Comparison of ENCODE assay signal across 11 cellular contexts in the genomic region with DNA sequence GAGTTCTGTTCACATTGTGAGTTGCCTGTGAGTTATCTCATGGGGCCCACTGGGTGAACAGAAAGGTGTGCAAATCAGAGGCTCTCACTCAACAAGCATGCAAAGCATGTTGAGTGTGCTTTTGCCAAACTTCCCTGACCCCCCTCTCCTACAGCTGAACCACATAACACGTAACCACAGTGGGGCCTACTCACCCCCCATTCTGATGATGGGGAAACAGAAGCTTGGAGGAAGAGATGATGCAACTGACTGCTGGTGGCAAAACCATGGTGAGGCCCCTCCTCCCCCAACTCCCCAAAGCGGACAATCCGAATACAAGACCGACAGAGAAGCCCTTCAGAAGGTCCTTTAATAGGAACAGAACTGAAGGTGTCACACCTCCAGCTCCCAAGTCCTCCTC. TPM values are rescaled to one million over a fixed set of nuclear protein-coding genes. Genes with fewer than 3 reads are reported as not detected.
DNase-seq lines count a peak whose midpoint lies in the region; ATAC-seq, FAIRE-seq and TF ChIP-seq lines count a peak whose summit lies in the region.
"Had no signal": no experiment of that assay in that cellular context is flagged by ENCODE, and none has a peak within 500 bp of the region (broad histone marks: within the 10 kb centered on the region; RNA-seq: fewer than 3 reads in every experiment).

No MANE protein-coding gene starts in this region.

- no peaks in the 10 kb centered on the region for H3K9me3 ChIP-seq in HepG2 (ENCODE audit: low read length)
- H3K9me3 ChIP-seq in right lobe of liver, result no peaks in the 10 kb centered on the region
- no peaks in the 10 kb centered on the region for H3K9me3 ChIP-seq in upper lobe of left lung
- no peaks in the 10 kb centered on the region for H3K9me3 ChIP-seq in effector memory CD4-positive, alpha-beta T cell (ENCODE audit: control insufficient read depth, low read length)

- H3K36me3 ChIP-seq in HepG2 (replicated peaks in 1 of 2; ENCODE audit: control insufficient read depth in 1 of 2, insufficient read depth in 2 of 2, low read length in 2 of 2) (peaks cover 2 to 5% of the 10 kb centered on the region in 2 experiments; a peak in 1 of 5 replicates), right lobe of liver (peaks cover 0 to 10% (median 0%) of the 10 kb centered on the region in 4 donors), upper lobe of left lung (peaks cover 12 to 43% (median 28%) of the 10 kb centered on the region in 4 donors)
- H3K36me3 ChIP-seq in effector memory CD4-positive, alpha-beta T cell (ENCODE audit: control insufficient read depth, insufficient read depth, low read length), result peaks cover 15% of the 10 kb centered on the region

- no peak for TF ChIP-seq EP300 in HepG2 (IDR thresholded peaks at IDR 0.05; ENCODE audit: low read depth in 2 of 2, low read length in 2 of 2)
- TF ChIP-seq EP300 in HepG2 (CRISPR knock-in tag; IDR thresholded peaks at IDR 0.05; ENCODE audit: borderline replicate concordance), result no peak
- no peak for TF ChIP-seq EP300 in upper lobe of left lung (IDR thresholded peaks at IDR 0.05)

- no peak for FAIRE-seq in HepG2 (lab: Jason Lieb, UNC)

- H4K20me1 ChIP-seq in HepG2 (ENCODE audit: insufficient read depth, low read length), result peaks cover 14% of the 10 kb centered on the region; the same call in 1 of the 2 replicates

- H3K27ac ChIP-seq in HepG2 (ENCODE audit: extremely low read length, insufficient read depth, low read length) (no peak overlapping the region), right lobe of liver (no peak overlapping the region), upper lobe of left lung (peak overlapping the region; percentile 5 to 66 (median 44))
- H3K27ac ChIP-seq in effector memory CD4-positive, alpha-beta T cell (ENCODE audit: insufficient read depth, low read length, poor library complexity, severe bottlenecking), result no peak overlapping the region

- BruUV-seq in HepG2 (replicated peaks; lab: Mats Ljungman, UMichigan), result no TSS peak

- H3K9ac ChIP-seq in HepG2 (ENCODE audit: insufficient read depth, low read depth, low read length), result no peak overlapping the region

- H3K9me3 Mint-ChIP-seq in dendritic cell treated with granulocyte-macrophage colony-stimulating factor and Interleukin-4, amounts not matched to agents 40 ng/mL and 50 ng/mL, for 4 days, result no peaks in the 10 kb centered on the region

- H3K4me2 ChIP-seq in HepG2 (ENCODE audit: low read depth, low read length), result no peak overlapping the region

- H3K4me1 ChIP-seq in HepG2 (ENCODE audit: insufficient read depth, low read length) (peaks cover 31% of the 10 kb centered on the region), right lobe of liver (peaks cover 0 to 11% (median 0%) of the 10 kb centered on the region in 4 donors), upper lobe of left lung (peaks cover 28 to 39% (median 31%) of the 10 kb centered on the region in 4 donors)
- no peaks in the 10 kb centered on the region for H3K4me1 ChIP-seq in effector memory CD4-positive, alpha-beta T cell (ENCODE audit: control insufficient read depth, insufficient read depth, low read length, poor library complexity, severe bottlenecking)

- peak overlapping the region; percentile 30 for H3K27ac Mint-ChIP-seq in dendritic cell treated with granulocyte-macrophage colony-stimulating factor and Interleukin-4, amounts not matched to agents 40 ng/mL and 50 ng/mL, for 4 days

- POLR2A ChIA-PET in HepG2 (lab: Yijun Ruan, JAX), result interaction anchor here (1.9 kb wide), 1 partner anchor 14 kb away, joined by 6 read pairs; no protein-coding TSS in a partner anchor

- TF ChIP-seq CTCF in HepG2 (CRISPR knock-in tag; IDR thresholded peaks at IDR 0.05) (no peak), right lobe of liver (IDR thresholded peaks at IDR 0.05) (no peak), upper lobe of left lung (IDR thresholded peaks at IDR 0.05) (no peak)

- CTCF ChIA-PET in HepG2 (lab: Yijun Ruan, JAX; ENCODE audit: low intra/inter-chr PET ratio, low total read pairs), result no interaction called here

- ATAC-seq in HepG2, result no peak
- ATAC-seq in right lobe of liver, result no peak
- no peak for ATAC-seq in upper lobe of left lung (ENCODE audit: low FRiP score in 2 of 2)
- ATAC-seq in GM18502 (IDR thresholded peaks at IDR 0.05; ENCODE audit: poor library complexity, unreplicated experiment), result no peak
- ATAC-seq: PC-3 had no signal

- 100% methylated on average over 3 of the region's 4 CpGs for WGBS in HepG2 (ENCODE audit: low lambda C conversion rate)
- no CpG with 5 or more reads among the region's 4 CpGs for WGBS in right lobe of liver (ENCODE audit: insufficient coverage, low coverage, low lambda C conversion rate, missing lambda C conversion rate)
- WGBS in upper lobe of left lung, 2 donors, result 65 to 91% methylated on average over 4 of the region's 4 CpGs

- H3K4me3 Mint-ChIP-seq in dendritic cell treated with granulocyte-macrophage colony-stimulating factor and Interleukin-4, amounts not matched to agents 40 ng/mL and 50 ng/mL, for 4 days, result no peak overlapping the region

- in situ Hi-C loops in HepG2 (cut with HindIII; ENCODE audit: extremely low pct_ligation_motif_present, low pct_unique_long_range_greater_than_20kb), result no loop called here

- TF ChIP-seq POLR2A in HepG2 (IDR thresholded peaks at IDR 0.05; ENCODE audit: insufficient read depth in 1 of 2, low read depth in 2 of 2, low read length in 2 of 2), result no peak; a peak in 1 of 4 replicates
- TF ChIP-seq POLR2A in right lobe of liver (IDR thresholded peaks at IDR 0.05), result no peak
- peak in 1 of 4 donors; percentile 15 for TF ChIP-seq POLR2A in upper lobe of left lung (IDR thresholded peaks at IDR 0.05)

- no peak for TF ChIP-seq RAD21 in HepG2 (CRISPR knock-in tag; IDR thresholded peaks at IDR 0.05)

- H3K79me2 ChIP-seq in HepG2 (ENCODE audit: insufficient read depth, low read length), result peaks cover 4% of the 10 kb centered on the region

- intact Hi-C loops in HepG2 (cut with micrococcal nuclease; ENCODE audit: unreplicated experiment), result no loop called here
- intact Hi-C loops in right lobe of liver (cut with DNase I), result no loop called here
- intact Hi-C loops in dendritic cell treated with granulocyte-macrophage colony-stimulating factor and Interleukin-4, amounts not matched to agents 40 ng/mL and 50 ng/mL, for 4 days (cut with micrococcal nuclease), result no loop called here

- peaks cover 2% of the 10 kb centered on the region for H3K27me3 Mint-ChIP-seq in dendritic cell treated with granulocyte-macrophage colony-stimulating factor and Interleukin-4, amounts not matched to agents 40 ng/mL and 50 ng/mL, for 4 days

- no peak overlapping the region for H3K4me3 ChIP-seq in HepG2 (replicated peaks in 1 of 3; ENCODE audit: insufficient read depth in 1 of 3, low read depth in 2 of 3, low read length in 3 of 3)
- no peak overlapping the region for H3K4me3 ChIP-seq in right lobe of liver
- H3K4me3 ChIP-seq in upper lobe of left lung, result no peak overlapping the region
- H3K4me3 ChIP-seq in effector memory CD4-positive, alpha-beta T cell (ENCODE audit: insufficient read depth, low read depth, low read length, poor library complexity, severe bottlenecking), result no peak overlapping the region

- peaks cover 70% of the 10 kb centered on the region for H3K4me1 Mint-ChIP-seq in dendritic cell treated with granulocyte-macrophage colony-stimulating factor and Interleukin-4, amounts not matched to agents 40 ng/mL and 50 ng/mL, for 4 days (ENCODE audit: low read depth)

- H3K27me3 ChIP-seq in HepG2 (ENCODE audit: control insufficient read depth in 1 of 2, insufficient read depth in 2 of 2, low read length in 2 of 2), result no peaks in the 10 kb centered on the region
- H3K27me3 ChIP-seq in right lobe of liver, result no peaks in the 10 kb centered on the region
- H3K27me3 ChIP-seq in upper lobe of left lung, result no peaks in the 10 kb centered on the region
- no peaks in the 10 kb centered on the region for H3K27me3 ChIP-seq in effector memory CD4-positive, alpha-beta T cell (replicated peaks; ENCODE audit: control insufficient read depth, insufficient read depth, low read length, poor library complexity, severe bottlenecking)

- no peak overlapping the region for H2AFZ ChIP-seq in HepG2 (ENCODE audit: low read length)

- H3K36me3 Mint-ChIP-seq in dendritic cell treated with granulocyte-macrophage colony-stimulating factor and Interleukin-4, amounts not matched to agents 40 ng/mL and 50 ng/mL, for 4 days (ENCODE audit: low read depth), result peaks cover 66% of the 10 kb centered on the region

- no peak for DNase-seq in HepG2 (ENCODE audit: low spot score)
- no peak for DNase-seq in right lobe of liver
- DNase-seq in SKM-1 (lab: John Stamatoyannopoulos, UW; ENCODE audit: unreplicated experiment), result peak; percentile 48
- no peak for DNase-seq in upper lobe of left lung
- DNase-seq in mesenteric fat pad (ENCODE audit: low spot score), result no peak
- DNase-seq in effector memory CD4-positive, alpha-beta T cell, result no peak
- DNase-seq: MM.1S, PC-3, T-helper 9 cell had no signal

RNA-seq across cellular contexts. Expression of gene ZNF784, which starts 4.0 kb away (rescaled TPM):
- total RNA-seq in HepG2 (2016; rRNA removed; fragmentation: Illumina TruSeq; extraction: Trizol), result 4.0 and 4.2 TPM in 2 replicates
- 1.1 and 1.3 TPM in 2 replicates for total RNA-seq in HepG2 (2016; cell fraction: cytosol; rRNA removed; fragmentation: Illumina TruSeq; extraction: Trizol; ENCODE audit: low read depth)
- 3.2 and 4.6 TPM in 2 replicates for total RNA-seq in HepG2 (2016; cell fraction: insoluble cytoplasmic fraction; rRNA removed; fragmentation: Illumina TruSeq; extraction: Trizol)
- total RNA-seq in HepG2 (2016; cell fraction: membrane; rRNA removed; fragmentation: Illumina TruSeq; extraction: Trizol), result 3.3 and 3.7 TPM in 2 replicates
- 1.9 and 2.1 TPM in 2 replicates for total RNA-seq in HepG2 (2016; cell fraction: nucleus; rRNA removed; fragmentation: Illumina TruSeq; extraction: Trizol)
- 4.1 and 5.1 TPM in 2 replicates for polyA plus RNA-seq in HepG2 (2011; rRNA removed)
- 2.9 and 3.0 TPM in 2 replicates for polyA plus RNA-seq in HepG2 (2011; cell fraction: cytosol; rRNA removed)
- 9.8 and 12.0 TPM in 2 replicates for polyA plus RNA-seq in HepG2 (2011; cell fraction: nucleus; rRNA removed)
- polyA plus RNA-seq in HepG2 (2012), result 4.6 and 5.3 TPM in 2 replicates
- polyA plus RNA-seq in HepG2 (2016; cell fraction: cytosol; fragmentation: Illumina TruSeq; extraction: Trizol; ENCODE audit: low read depth), result 1.1 and 1.2 TPM in 2 replicates
- 4.7 and 4.8 TPM in 2 replicates for polyA plus RNA-seq in HepG2 (2016; cell fraction: insoluble cytoplasmic fraction; fragmentation: Illumina TruSeq; extraction: Trizol; ENCODE audit: low read depth)
- polyA plus RNA-seq in HepG2 (2016; cell fraction: membrane; fragmentation: Illumina TruSeq; extraction: Trizol; ENCODE audit: low read depth), result 1.6 and 1.9 TPM in 2 replicates
- polyA plus RNA-seq in HepG2 (2016; cell fraction: nucleus; fragmentation: Illumina TruSeq; extraction: Trizol; ENCODE audit: insufficient read depth, low read depth), result 4.1 and 5.8 TPM in 2 replicates
- 2.9 and 8.2 TPM in 2 replicates for polyA minus RNA-seq in HepG2 (2011; rRNA and poly(A)+ RNA removed; ENCODE audit: low replicate concordance)
- 1.7 and 2.9 TPM in 2 replicates for polyA minus RNA-seq in HepG2 (2011; cell fraction: cytosol; rRNA and poly(A)+ RNA removed)
- polyA minus RNA-seq in HepG2 (2011; cell fraction: nucleus; rRNA and poly(A)+ RNA removed), result 4.8 and 5.4 TPM in 2 replicates
- total RNA-seq in right lobe of liver, result 1 to 10 TPM; 2.9 to 5.5 (median 4.1) TPM
- total RNA-seq in upper lobe of left lung, result 10 to 100 TPM in 2 of 6 donors, 1 to 10 TPM in 4; 6.8 to 14.7 (median 8.6) TPM
- total RNA-seq in mesenteric fat pad, result 4.5 TPM

RNA-seq across cellular contexts. Expression of gene ZNF865, which starts 15.0 kb away (rescaled TPM):
- total RNA-seq in HepG2 (2016; rRNA removed; fragmentation: Illumina TruSeq; extraction: Trizol) (0.93 and 1.0 TPM in 2 replicates), right lobe of liver (1 to 10 TPM; 4.2 to 6.0 (median 4.7) TPM), upper lobe of left lung (10 to 100 TPM in 4 of 6 donors, 1 to 10 TPM in 2; 7.7 to 39.8 (median 20.6) TPM), mesenteric fat pad (12.0 TPM)
- total RNA-seq in HepG2 (2016; cell fraction: cytosol; rRNA removed; fragmentation: Illumina TruSeq; extraction: Trizol; ENCODE audit: low read depth), result 0.26 and 0.30 TPM in 2 replicates
- total RNA-seq in HepG2 (2016; cell fraction: insoluble cytoplasmic fraction; rRNA removed; fragmentation: Illumina TruSeq; extraction: Trizol), result 0.83 and 0.93 TPM in 2 replicates
- 1.1 and 1.3 TPM in 2 replicates for total RNA-seq in HepG2 (2016; cell fraction: membrane; rRNA removed; fragmentation: Illumina TruSeq; extraction: Trizol)
- total RNA-seq in HepG2 (2016; cell fraction: nucleus; rRNA removed; fragmentation: Illumina TruSeq; extraction: Trizol), result 0.97 and 1.1 TPM in 2 replicates
- 1.0 and 1.5 TPM in 2 replicates for polyA plus RNA-seq in HepG2 (2011; rRNA removed)
- polyA plus RNA-seq in HepG2 (2011; cell fraction: cytosol; rRNA removed), result 1.2 and 1.9 TPM in 2 replicates
- 3.2 and 3.9 TPM in 2 replicates for polyA plus RNA-seq in HepG2 (2011; cell fraction: nucleus; rRNA removed)
- 1.9 and 2.1 TPM in 2 replicates for polyA plus RNA-seq in HepG2 (2012)
- polyA plus RNA-seq in HepG2 (2016; cell fraction: cytosol; fragmentation: Illumina TruSeq; extraction: Trizol; ENCODE audit: low read depth), result 0.71 and 0.81 TPM in 2 replicates
- polyA plus RNA-seq in HepG2 (2016; cell fraction: insoluble cytoplasmic fraction; fragmentation: Illumina TruSeq; extraction: Trizol; ENCODE audit: low read depth), result 3.6 and 4.1 TPM in 2 replicates
- polyA plus RNA-seq in HepG2 (2016; cell fraction: membrane; fragmentation: Illumina TruSeq; extraction: Trizol; ENCODE audit: low read depth), result 2.4 and 2.8 TPM in 2 replicates
- 6.6 and 6.7 TPM in 2 replicates for polyA plus RNA-seq in HepG2 (2016; cell fraction: nucleus; fragmentation: Illumina TruSeq; extraction: Trizol; ENCODE audit: insufficient read depth, low read depth)
- 2.5 and 2.6 TPM in 2 replicates for polyA minus RNA-seq in HepG2 (2011; rRNA and poly(A)+ RNA removed; ENCODE audit: low replicate concordance)
- 2.0 and 2.2 TPM in 2 replicates for polyA minus RNA-seq in HepG2 (2011; cell fraction: cytosol; rRNA and poly(A)+ RNA removed)
- polyA minus RNA-seq in HepG2 (2011; cell fraction: nucleus; rRNA and poly(A)+ RNA removed), result 0.62 and 0.90 TPM in 2 replicates

RNA-seq across cellular contexts. Expression of gene ZNF524, which starts 20.3 kb away (rescaled TPM):
- 1.6 and 4.6 TPM in 2 replicates for total RNA-seq in HepG2 (2016; rRNA removed; fragmentation: Illumina TruSeq; extraction: Trizol)
- 6.2 and 7.2 TPM in 2 replicates for total RNA-seq in HepG2 (2016; cell fraction: cytosol; rRNA removed; fragmentation: Illumina TruSeq; extraction: Trizol; ENCODE audit: low read depth)
- 2.8 and 4.6 TPM in 2 replicates for total RNA-seq in HepG2 (2016; cell fraction: insoluble cytoplasmic fraction; rRNA removed; fragmentation: Illumina TruSeq; extraction: Trizol)
- total RNA-seq in HepG2 (2016; cell fraction: membrane; rRNA removed; fragmentation: Illumina TruSeq; extraction: Trizol), result 7.6 and 10.2 TPM in 2 replicates
- total RNA-seq in HepG2 (2016; cell fraction: nucleus; rRNA removed; fragmentation: Illumina TruSeq; extraction: Trizol), result 2.7 TPM in 2 replicates
- polyA plus RNA-seq in HepG2 (2011; rRNA removed), result 3.2 and 5.0 TPM in 2 replicates
- 3.9 and 7.0 TPM in 2 replicates for polyA plus RNA-seq in HepG2 (2011; cell fraction: cytosol; rRNA removed)
- 8.3 and 9.7 TPM in 2 replicates for polyA plus RNA-seq in HepG2 (2011; cell fraction: nucleus; rRNA removed)
- polyA plus RNA-seq in HepG2 (2012), result 2.9 and 4.1 TPM in 2 replicates
- 8.5 and 8.9 TPM in 2 replicates for polyA plus RNA-seq in HepG2 (2016; cell fraction: cytosol; fragmentation: Illumina TruSeq; extraction: Trizol; ENCODE audit: low read depth)
- polyA plus RNA-seq in HepG2 (2016; cell fraction: insoluble cytoplasmic fraction; fragmentation: Illumina TruSeq; extraction: Trizol; ENCODE audit: low read depth), result 3.6 and 4.5 TPM in 2 replicates
- 9.0 and 9.5 TPM in 2 replicates for polyA plus RNA-seq in HepG2 (2016; cell fraction: membrane; fragmentation: Illumina TruSeq; extraction: Trizol; ENCODE audit: low read depth)
- 4.9 and 5.2 TPM in 2 replicates for polyA plus RNA-seq in HepG2 (2016; cell fraction: nucleus; fragmentation: Illumina TruSeq; extraction: Trizol; ENCODE audit: insufficient read depth, low read depth)
- polyA minus RNA-seq in HepG2 (2011; rRNA and poly(A)+ RNA removed; ENCODE audit: low replicate concordance), result 3.5 and 3.9 TPM in 2 replicates
- 2.5 and 3.1 TPM in 2 replicates for polyA minus RNA-seq in HepG2 (2011; cell fraction: cytosol; rRNA and poly(A)+ RNA removed)
- polyA minus RNA-seq in HepG2 (2011; cell fraction: nucleus; rRNA and poly(A)+ RNA removed), result 2.7 and 3.3 TPM in 2 replicates
- 10 to 100 TPM in 4 of 6 experiments, 1 to 10 TPM in 2; 8.2 to 21.0 (median 11.3) TPM for total RNA-seq in right lobe of liver
- 10 to 100 TPM; 19.9 to 58.7 (median 34.9) TPM for total RNA-seq in upper lobe of left lung
- total RNA-seq in mesenteric fat pad, result 19.1 TPM

RNA-seq across cellular contexts. Expression of gene ZNF580, which starts 20.4 kb away (rescaled TPM):
- total RNA-seq in HepG2 (2016; rRNA removed; fragmentation: Illumina TruSeq; extraction: Trizol), result 3.0 and 4.4 TPM in 2 replicates
- 4.9 and 7.2 TPM in 2 replicates for total RNA-seq in HepG2 (2016; cell fraction: cytosol; rRNA removed; fragmentation: Illumina TruSeq; extraction: Trizol; ENCODE audit: low read depth)
- total RNA-seq in HepG2 (2016; cell fraction: insoluble cytoplasmic fraction; rRNA removed; fragmentation: Illumina TruSeq; extraction: Trizol), result 1.4 and 3.8 TPM in 2 replicates
- 6.2 and 8.6 TPM in 2 replicates for total RNA-seq in HepG2 (2016; cell fraction: membrane; rRNA removed; fragmentation: Illumina TruSeq; extraction: Trizol)
- 3.4 and 4.3 TPM in 2 replicates for total RNA-seq in HepG2 (2016; cell fraction: nucleus; rRNA removed; fragmentation: Illumina TruSeq; extraction: Trizol)
- 6.0 and 7.0 TPM in 2 replicates for polyA plus RNA-seq in HepG2 (2011; rRNA removed)
- 4.7 and 7.3 TPM in 2 replicates for polyA plus RNA-seq in HepG2 (2011; cell fraction: cytosol; rRNA removed)
- 27.6 and 35.1 TPM in 2 replicates for polyA plus RNA-seq in HepG2 (2011; cell fraction: nucleus; rRNA removed)
- polyA plus RNA-seq in HepG2 (2012), result 18.9 and 26.2 TPM in 2 replicates
- polyA plus RNA-seq in HepG2 (2016; cell fraction: cytosol; fragmentation: Illumina TruSeq; extraction: Trizol; ENCODE audit: low read depth), result 32.0 and 36.6 TPM in 2 replicates
- 11.3 and 16.8 TPM in 2 replicates for polyA plus RNA-seq in HepG2 (2016; cell fraction: insoluble cytoplasmic fraction; fragmentation: Illumina TruSeq; extraction: Trizol; ENCODE audit: low read depth)
- 30.4 and 35.3 TPM in 2 replicates for polyA plus RNA-seq in HepG2 (2016; cell fraction: membrane; fragmentation: Illumina TruSeq; extraction: Trizol; ENCODE audit: low read depth)
- 20.0 and 25.7 TPM in 2 replicates for polyA plus RNA-seq in HepG2 (2016; cell fraction: nucleus; fragmentation: Illumina TruSeq; extraction: Trizol; ENCODE audit: insufficient read depth, low read depth)
- polyA minus RNA-seq in HepG2 (2011; rRNA and poly(A)+ RNA removed; ENCODE audit: low replicate concordance), result 7.9 and 9.8 TPM in 2 replicates
- 8.1 and 9.1 TPM in 2 replicates for polyA minus RNA-seq in HepG2 (2011; cell fraction: cytosol; rRNA and poly(A)+ RNA removed)
- polyA minus RNA-seq in HepG2 (2011; cell fraction: nucleus; rRNA and poly(A)+ RNA removed), result 7.1 and 8.8 TPM in 2 replicates
- total RNA-seq in right lobe of liver, result 10 to 100 TPM in 1 of 6 experiments, 1 to 10 TPM in 5; 5.4 to 11.6 (median 6.5) TPM
- 10 to 100 TPM; 28.1 to 84.1 (median 38.0) TPM for total RNA-seq in upper lobe of left lung
- 39.6 TPM for total RNA-seq in mesenteric fat pad

RNA-seq across cellular contexts. Expression of gene FIZ1, which starts 21.1 kb away (rescaled TPM):
- 3.4 and 5.9 TPM in 2 replicates for total RNA-seq in HepG2 (2016; rRNA removed; fragmentation: Illumina TruSeq; extraction: Trizol)
- total RNA-seq in HepG2 (2016; cell fraction: cytosol; rRNA removed; fragmentation: Illumina TruSeq; extraction: Trizol; ENCODE audit: low read depth), result 0.97 and 1.0 TPM in 2 replicates
- 3.3 and 4.8 TPM in 2 replicates for total RNA-seq in HepG2 (2016; cell fraction: insoluble cytoplasmic fraction; rRNA removed; fragmentation: Illumina TruSeq; extraction: Trizol)
- total RNA-seq in HepG2 (2016; cell fraction: membrane; rRNA removed; fragmentation: Illumina TruSeq; extraction: Trizol), result 3.8 and 4.3 TPM in 2 replicates
- 4.3 and 5.0 TPM in 2 replicates for total RNA-seq in HepG2 (2016; cell fraction: nucleus; rRNA removed; fragmentation: Illumina TruSeq; extraction: Trizol)
- polyA plus RNA-seq in HepG2 (2011; rRNA removed), result 3.6 and 4.1 TPM in 2 replicates
- 2.4 and 3.2 TPM in 2 replicates for polyA plus RNA-seq in HepG2 (2011; cell fraction: cytosol; rRNA removed)
- 9.6 and 12.9 TPM in 2 replicates for polyA plus RNA-seq in HepG2 (2011; cell fraction: nucleus; rRNA removed)
- polyA plus RNA-seq in HepG2 (2012), result 6.5 and 7.8 TPM in 2 replicates
- polyA plus RNA-seq in HepG2 (2016; cell fraction: cytosol; fragmentation: Illumina TruSeq; extraction: Trizol; ENCODE audit: low read depth), result 1.7 and 2.0 TPM in 2 replicates
- 7.2 and 8.9 TPM in 2 replicates for polyA plus RNA-seq in HepG2 (2016; cell fraction: insoluble cytoplasmic fraction; fragmentation: Illumina TruSeq; extraction: Trizol; ENCODE audit: low read depth)
- 5.5 and 6.4 TPM in 2 replicates for polyA plus RNA-seq in HepG2 (2016; cell fraction: membrane; fragmentation: Illumina TruSeq; extraction: Trizol; ENCODE audit: low read depth)
- 14.5 and 17.0 TPM in 2 replicates for polyA plus RNA-seq in HepG2 (2016; cell fraction: nucleus; fragmentation: Illumina TruSeq; extraction: Trizol; ENCODE audit: insufficient read depth, low read depth)
- 7.4 and 7.8 TPM in 2 replicates for polyA minus RNA-seq in HepG2 (2011; rRNA and poly(A)+ RNA removed; ENCODE audit: low replicate concordance)
- polyA minus RNA-seq in HepG2 (2011; cell fraction: cytosol; rRNA and poly(A)+ RNA removed), result 4.2 and 4.4 TPM in 2 replicates
- 4.4 and 6.8 TPM in 2 replicates for polyA minus RNA-seq in HepG2 (2011; cell fraction: nucleus; rRNA and poly(A)+ RNA removed)
- total RNA-seq in right lobe of liver, result 10 to 100 TPM in 1 of 6 experiments, 1 to 10 TPM in 5; 3.0 to 13.1 (median 5.1) TPM
- total RNA-seq in upper lobe of left lung, result 10 to 100 TPM; 11.1 to 21.6 (median 16.3) TPM
- total RNA-seq in mesenteric fat pad, result 12.8 TPM

Comparison
In these comparisons a context has a peak if more than half of its experiments do, and no peak if none do; other contexts are left out.
1. H3K27ac ChIP-seq: peak in upper lobe of left lung (4 of 4); none in HepG2 (single experiment), right lobe of liver (0 of 3) and effector memory CD4-positive, alpha-beta T cell (single experiment).